1 cellular context compared by ENCODE assay signal in the genomic region with DNA sequence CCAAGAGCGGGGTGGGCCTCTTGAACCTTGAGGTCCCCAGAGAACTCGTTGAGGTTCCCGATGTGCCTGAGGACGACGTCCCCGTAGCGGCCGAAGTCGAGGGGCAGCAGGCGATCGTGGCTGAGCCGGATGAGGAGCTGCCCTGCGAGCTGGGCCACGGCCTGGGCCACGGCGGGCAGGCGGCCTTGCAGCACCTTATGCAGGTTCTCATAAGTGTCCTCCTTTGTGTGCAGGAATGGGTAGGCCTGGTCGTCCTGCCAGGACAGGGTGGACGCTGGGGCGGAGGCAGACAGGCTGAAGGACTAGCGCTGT.
TF ChIP-seq lines count a peak whose summit lies in the region.

No MANE protein-coding gene starts in this region.

TF ChIP-seq in HCT116, 20 proteins besides CTCF, POLR2A, EP300 and RAD21 (continued from another document):
- TF ChIP-seq, protein P1, sequence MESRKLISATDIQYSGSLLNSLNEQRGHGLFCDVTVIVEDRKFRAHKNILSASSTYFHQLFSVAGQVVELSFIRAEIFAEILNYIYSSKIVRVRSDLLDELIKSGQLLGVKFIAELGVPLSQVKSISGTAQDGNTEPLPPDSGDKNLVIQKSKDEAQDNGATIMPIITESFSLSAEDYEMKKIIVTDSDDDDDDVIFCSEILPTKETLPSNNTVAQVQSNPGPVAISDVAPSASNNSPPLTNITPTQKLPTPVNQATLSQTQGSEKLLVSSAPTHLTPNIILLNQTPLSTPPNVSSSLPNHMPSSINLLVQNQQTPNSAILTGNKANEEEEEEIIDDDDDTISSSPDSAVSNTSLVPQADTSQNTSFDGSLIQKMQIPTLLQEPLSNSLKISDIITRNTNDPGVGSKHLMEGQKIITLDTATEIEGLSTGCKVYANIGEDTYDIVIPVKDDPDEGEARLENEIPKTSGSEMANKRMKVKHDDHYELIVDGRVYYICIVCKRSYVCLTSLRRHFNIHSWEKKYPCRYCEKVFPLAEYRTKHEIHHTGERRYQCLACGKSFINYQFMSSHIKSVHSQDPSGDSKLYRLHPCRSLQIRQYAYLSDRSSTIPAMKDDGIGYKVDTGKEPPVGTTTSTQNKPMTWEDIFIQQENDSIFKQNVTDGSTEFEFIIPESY (IDR thresholded peaks at IDR 0.05; ENCODE audit: extremely low read depth, insufficient replicate concordance, low read length): no peak
- no peak for TF ChIP-seq SRF (IDR thresholded peaks at IDR 0.05; ENCODE audit: low read depth)
- no peak for TF ChIP-seq EZH2phosphoT487 (IDR thresholded peaks at IDR 0.05; ENCODE audit: borderline replicate concordance)
- TF ChIP-seq SP1 (IDR thresholded peaks at IDR 0.05; ENCODE audit: low read depth): no peak
- no peak for TF ChIP-seq SIN3A (IDR thresholded peaks at IDR 0.05; ENCODE audit: low read depth)
- TF ChIP-seq EGR1 (IDR thresholded peaks at IDR 0.05; ENCODE audit: low read depth): no peak
- no peak for TF ChIP-seq POLR2AphosphoS5 (IDR thresholded peaks at IDR 0.05; ENCODE audit: low read depth, low read length)
- TF ChIP-seq CEBPB (IDR thresholded peaks at IDR 0.05; ENCODE audit: low read depth): no peak
- TF ChIP-seq YY1 (IDR thresholded peaks at IDR 0.05; ENCODE audit: extremely low read depth, insufficient replicate concordance, low read depth, low read length): no peak
